ENCODE assay signal across 18 cellular contexts in the genomic region with DNA sequence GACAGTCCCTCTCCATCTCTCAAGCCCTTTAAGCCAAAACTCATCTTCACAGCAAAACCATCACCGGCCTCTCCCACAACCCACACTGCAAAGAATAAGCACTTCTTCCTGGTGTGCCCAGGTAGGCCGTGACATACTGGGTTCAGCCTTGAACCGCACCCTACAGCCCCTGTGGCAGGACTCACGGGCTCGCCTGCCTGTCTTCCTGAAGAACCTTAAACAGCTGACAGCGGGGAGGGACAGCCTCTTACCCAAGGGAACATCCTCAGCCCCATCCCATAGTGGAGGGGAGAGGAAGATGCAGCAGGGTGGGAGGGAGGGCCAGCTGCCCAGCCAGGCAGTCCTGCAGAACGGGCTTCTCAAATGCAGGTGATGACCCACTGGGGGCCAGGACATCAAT. TPM values are rescaled to one million over a fixed set of nuclear protein-coding genes. Genes with fewer than 3 reads are reported as not detected.
A peak's percentile ranks its signal among the peaks of the same experiment; 100 is the strongest.
DNase-seq lines count a peak whose midpoint lies in the region; ATAC-seq and TF ChIP-seq lines count a peak whose summit lies in the region.
"Had no signal": no experiment of that assay in that cellular context is flagged by ENCODE, and none has a peak within 500 bp of the region (broad histone marks: within the 10 kb centered on the region; RNA-seq: fewer than 3 reads in every experiment).

No MANE protein-coding gene starts in this region.

- BruUV-seq in PC-9 (replicated peaks; lab: Mats Ljungman, UMichigan) = no TSS peak

- H3K9me2 ChIP-seq in PC-9 (ENCODE audit: insufficient read depth) = no peaks in the 10 kb centered on the region

- H3K9me3 ChIP-seq in naive thymus-derived CD4-positive, alpha-beta T cell (ENCODE audit: control insufficient read depth in 2 of 3, low read length in 3 of 3) = no peaks in the 10 kb centered on the region
- no peaks in the 10 kb centered on the region for H3K9me3 ChIP-seq in PC-9 (ENCODE audit: insufficient read depth, low read depth)
- H3K9me3 ChIP-seq: gastroesophageal sphincter had no signal

- H3K4me2 ChIP-seq in PC-9 = no peak overlapping the region

- H3K36me3 Mint-ChIP-seq in stimulated activated naive CD8-positive, alpha-beta T cell treated with anti-CD3 and anti-CD28 coated beads, Interleukin-15, Interleukin-2, amounts not matched to agents 100 ng/mL and 50 ng/mL, for 24 hours (ENCODE audit: low read depth) = peaks cover 15% of the 10 kb centered on the region
- H3K36me3 Mint-ChIP-seq in activated CD8-positive, alpha-beta T cell treated with anti-CD3 and anti-CD28 coated beads, Interleukin-2, amount 10 ng/mL, durations not matched to agents 7 days and 5 days (ENCODE audit: low read depth) = peaks cover 73% of the 10 kb centered on the region
- peaks cover under 1 to 30% (median 21%) of the 10 kb centered on the region in 5 donors for H3K36me3 Mint-ChIP-seq in naive thymus-derived CD4-positive, alpha-beta T cell

- H4K20me1 ChIP-seq in PC-9 (ENCODE audit: insufficient read depth) = no peaks in the 10 kb centered on the region

- H3K27me3 Mint-ChIP-seq in stimulated activated naive CD8-positive, alpha-beta T cell treated with anti-CD3 and anti-CD28 coated beads, Interleukin-15, Interleukin-2, amounts not matched to agents 100 ng/mL and 50 ng/mL, for 24 hours = no peaks in the 10 kb centered on the region
- no peaks in the 10 kb centered on the region for H3K27me3 Mint-ChIP-seq in activated CD8-positive, alpha-beta T cell treated with anti-CD3 and anti-CD28 coated beads, Interleukin-2, amount 10 ng/mL, durations not matched to agents 7 days and 5 days (ENCODE audit: low read depth)
- H3K27me3 Mint-ChIP-seq in naive thymus-derived CD4-positive, alpha-beta T cell = no peaks in the 10 kb centered on the region

- POLR2A ChIA-PET in activated CD8-positive, alpha-beta T cell treated with anti-CD3 and anti-CD28 coated beads, Interleukin-2, amount 10 ng/mL, durations not matched to agents 7 days and 5 days (lab: Charles Lee) = interaction anchor here (6.0 kb wide), 1 partner anchor 14 kb away, joined by 53 read pairs; no protein-coding TSS in a partner anchor
- POLR2A ChIA-PET in naive thymus-derived CD4-positive, alpha-beta T cell (lab: Charles Lee) = interaction anchor here (0.9 to 5.7 kb wide), 3 partner anchors 10 to 33 kb away, joined by 3 to 78 read pairs (median 38); no protein-coding TSS in a partner anchor
- POLR2A ChIA-PET in PC-9 (lab: Charles Lee; ENCODE audit: unreplicated experiment) = interaction anchor here (0.6 kb wide), 1 partner anchor 49 kb away, joined by 7 read pairs; no protein-coding TSS in a partner anchor

- CTCF ChIA-PET in activated CD8-positive, alpha-beta T cell treated with anti-CD3 and anti-CD28 coated beads, Interleukin-2, amount 10 ng/mL, durations not matched to agents 7 days and 5 days (lab: Charles Lee) = interaction anchor here (2.3 to 7.0 kb wide), 4 partner anchors 14 to 71 kb away, joined by 6 to 64 read pairs (median 50); no protein-coding TSS in a partner anchor
- CTCF ChIA-PET in naive thymus-derived CD4-positive, alpha-beta T cell (lab: Charles Lee) = no interaction called here
- CTCF ChIA-PET in PC-9 (lab: Charles Lee) = no interaction called here

- no peaks in the 10 kb centered on the region for H3K79me2 ChIP-seq in PC-9 (ENCODE audit: low read depth)

- H3F3A ChIP-seq in PC-9 (ENCODE audit: insufficient read depth, low read depth) = no peaks in the 10 kb centered on the region; the same call in 1 of the 2 replicates

- no peak overlapping the region for H3K4me3 ChIP-seq in naive thymus-derived CD4-positive, alpha-beta T cell (ENCODE audit: low read length)
- no peak overlapping the region for H3K4me3 ChIP-seq in PC-9
- H3K4me3 ChIP-seq: gastroesophageal sphincter, lung had no signal

- intact Hi-C loops in naive thymus-derived CD4-positive, alpha-beta T cell (cut with micrococcal nuclease) = no loop called here
- intact Hi-C loops in PC-9 (cut with micrococcal nuclease; ENCODE audit: unreplicated experiment) = no loop called here

- no peaks in the 10 kb centered on the region for H3K9me3 Mint-ChIP-seq in stimulated activated naive CD8-positive, alpha-beta T cell treated with anti-CD3 and anti-CD28 coated beads, Interleukin-15, Interleukin-2, amounts not matched to agents 100 ng/mL and 50 ng/mL, for 24 hours
- H3K9me3 Mint-ChIP-seq in activated CD8-positive, alpha-beta T cell treated with anti-CD3 and anti-CD28 coated beads, Interleukin-2, amount 10 ng/mL, durations not matched to agents 7 days and 5 days (ENCODE audit: insufficient read depth) = no peaks in the 10 kb centered on the region
- no peaks in the 10 kb centered on the region for H3K9me3 Mint-ChIP-seq in naive thymus-derived CD4-positive, alpha-beta T cell

- peaks cover 0 to 4% (median 0%) of the 10 kb centered on the region in 3 experiments for H3K36me3 ChIP-seq in naive thymus-derived CD4-positive, alpha-beta T cell (ENCODE audit: control insufficient read depth in 2 of 3, insufficient read depth in 3 of 3, low read length in 3 of 3)
- no peaks in the 10 kb centered on the region for H3K36me3 ChIP-seq in PC-9 (ENCODE audit: low read depth)

- no peak overlapping the region for H3K4me3 Mint-ChIP-seq in stimulated activated naive CD8-positive, alpha-beta T cell treated with anti-CD3 and anti-CD28 coated beads, Interleukin-15, Interleukin-2, amounts not matched to agents 100 ng/mL and 50 ng/mL, for 24 hours
- H3K4me3 Mint-ChIP-seq in activated CD8-positive, alpha-beta T cell treated with anti-CD3 and anti-CD28 coated beads, Interleukin-2, amount 10 ng/mL, durations not matched to agents 7 days and 5 days = no peak overlapping the region
- peak overlapping the region in 7 of 10 donors; percentile 2 to 77 (median 40) for H3K4me3 Mint-ChIP-seq in naive thymus-derived CD4-positive, alpha-beta T cell

- no peaks in the 10 kb centered on the region for H3K27me3 ChIP-seq in naive thymus-derived CD4-positive, alpha-beta T cell (ENCODE audit: control insufficient read depth in 2 of 2, insufficient read depth in 2 of 2, low read length in 2 of 2)
- no peaks in the 10 kb centered on the region for H3K27me3 ChIP-seq in PC-9 (ENCODE audit: insufficient read depth, low read depth)
- H3K27me3 ChIP-seq: gastroesophageal sphincter had no signal

- no peak for TF ChIP-seq CTCF in PC-9 (conservative IDR thresholded peaks at IDR 0.05)

- no peak for DNase-seq in stimulated activated naive CD8-positive, alpha-beta T cell treated with anti-CD3 and anti-CD28 coated beads, Interleukin-15, Interleukin-2, amounts not matched to agents 100 U/mL and 50 U/mL, for 24 hours
- DNase-seq in activated CD8-positive, alpha-beta T cell treated with anti-CD3 and anti-CD28 coated beads, Interleukin-2, amount 10 ng/mL, durations not matched to agents 7 days and 5 days = no peak
- no peak for DNase-seq in naive thymus-derived CD4-positive, alpha-beta T cell
- DNase-seq in DMS79 treated with DMSO at 0.1 percent for 48 hours (lab: John Stamatoyannopoulos, UW) (no peak), PC-9 (no peak)
- DNase-seq: DMS53, H7, Kasumi-1, NCI-H1105 treated with DMSO at 0.1 percent for 48 hours, Right ventricle myocardium superior had no signal

- peaks cover 96% of the 10 kb centered on the region for H3K4me1 Mint-ChIP-seq in stimulated activated naive CD8-positive, alpha-beta T cell treated with anti-CD3 and anti-CD28 coated beads, Interleukin-15, Interleukin-2, amounts not matched to agents 100 ng/mL and 50 ng/mL, for 24 hours (ENCODE audit: low read depth)
- peaks cover 94% of the 10 kb centered on the region for H3K4me1 Mint-ChIP-seq in activated CD8-positive, alpha-beta T cell treated with anti-CD3 and anti-CD28 coated beads, Interleukin-2, amount 10 ng/mL, durations not matched to agents 7 days and 5 days (ENCODE audit: low read depth)
- peaks cover 70 to 96% (median 89%) of the 10 kb centered on the region in 7 donors for H3K4me1 Mint-ChIP-seq in naive thymus-derived CD4-positive, alpha-beta T cell

- H3K27ac ChIP-seq in naive thymus-derived CD4-positive, alpha-beta T cell (ENCODE audit: low read depth, low read length) = no peak overlapping the region
- no peak overlapping the region for H3K27ac ChIP-seq in PC-9
- H3K27ac ChIP-seq: epithelial cell of prostate, gastroesophageal sphincter had no signal

- peak overlapping the region; percentile 60 for H3K27ac Mint-ChIP-seq in stimulated activated naive CD8-positive, alpha-beta T cell treated with anti-CD3 and anti-CD28 coated beads, Interleukin-15, Interleukin-2, amounts not matched to agents 100 ng/mL and 50 ng/mL, for 24 hours
- peak overlapping the region; percentile 75 for H3K27ac Mint-ChIP-seq in activated CD8-positive, alpha-beta T cell treated with anti-CD3 and anti-CD28 coated beads, Interleukin-2, amount 10 ng/mL, durations not matched to agents 7 days and 5 days
- H3K27ac Mint-ChIP-seq in naive thymus-derived CD4-positive, alpha-beta T cell = peak overlapping the region in 7 of 9 donors; percentile 40 to 93 (median 61)

- no peak overlapping the region for H2AFZ ChIP-seq in PC-9

- H3K4me1 ChIP-seq in naive thymus-derived CD4-positive, alpha-beta T cell (ENCODE audit: control insufficient read depth in 2 of 2, insufficient read depth in 2 of 2, low read length in 2 of 2) = peaks cover 74 to 76% of the 10 kb centered on the region in 2 donors
- no peaks in the 10 kb centered on the region for H3K4me1 ChIP-seq in PC-9 (replicated peaks; ENCODE audit: insufficient read depth)

- no peak for ATAC-seq in stimulated activated naive CD8-positive, alpha-beta T cell treated with anti-CD3 and anti-CD28 coated beads, Interleukin-15, Interleukin-2, amounts not matched to agents 100 U/mL and 50 U/mL, for 24 hours
- ATAC-seq in activated CD8-positive, alpha-beta T cell treated with anti-CD3 and anti-CD28 coated beads, Interleukin-2, amount 10 ng/mL, durations not matched to agents 7 days and 5 days = no peak
- ATAC-seq in naive thymus-derived CD4-positive, alpha-beta T cell = no peak
- ATAC-seq in HG03175 (IDR thresholded peaks at IDR 0.05; ENCODE audit: unreplicated experiment) = no peak
- ATAC-seq: gastroesophageal sphincter had no signal

RNA-seq across cellular contexts. Expression of gene TBC1D2B, which starts 40.2 kb away (rescaled TPM):
- 100 to 1,000 TPM; 109 to 119 TPM for total RNA-seq in activated CD8-positive, alpha-beta T cell treated with anti-CD3 and anti-CD28 coated beads, Interleukin-2, amount 10 ng/mL, durations not matched to agents 7 days and 5 days
- total RNA-seq in naive thymus-derived CD4-positive, alpha-beta T cell = 100 to 1,000 TPM in 2 of 5 experiments, 10 to 100 TPM in 3; 69.7 to 119 (median 86.1) TPM
- polyA plus RNA-seq in naive thymus-derived CD4-positive, alpha-beta T cell = 10 to 100 TPM in 1 of 2 donors, 1 to 10 TPM in 1; 7.4 to 14.5 TPM
- total RNA-seq in PC-9 (2021) = 27.7 and 28.3 TPM in 2 replicates

RNA-seq across cellular contexts. Expression of gene SH2D7, which starts 55.0 kb away (rescaled TPM):
- under 1 TPM; 0.29 to 0.31 TPM for total RNA-seq in activated CD8-positive, alpha-beta T cell treated with anti-CD3 and anti-CD28 coated beads, Interleukin-2, amount 10 ng/mL, durations not matched to agents 7 days and 5 days
- total RNA-seq in naive thymus-derived CD4-positive, alpha-beta T cell = not detected
- not detected for polyA plus RNA-seq in naive thymus-derived CD4-positive, alpha-beta T cell
- not detected in 2 replicates for total RNA-seq in PC-9 (2021)
- total RNA-seq: astrocyte, gastroesophageal sphincter, H7, renal cortical epithelial cell, Right ventricle myocardium superior had no signal
- polyA plus RNA-seq: neural cell had no signal

Comparison
In these comparisons a context has a peak if more than half of its experiments do, and no peak if none do; other contexts are left out.
1. H3K4me3 Mint-ChIP-seq: peak in naive thymus-derived CD4-positive, alpha-beta T cell (7 of 10); none in stimulated activated naive CD8-positive, alpha-beta T cell treated with anti-CD3 and anti-CD28 coated beads, Interleukin-15, Interleukin-2, amounts not matched to agents 100 ng/mL and 50 ng/mL, for 24 hours (single experiment) and activated CD8-positive, alpha-beta T cell treated with anti-CD3 and anti-CD28 coated beads, Interleukin-2, amount 10 ng/mL, durations not matched to agents 7 days and 5 days (single experiment).
2. Peak in every context shown above with its lines, with median percentiles within 50 percentile points of each other: H3K27ac Mint-ChIP-seq.